20 cellular contexts compared by ENCODE assay signal in genomic region chr21:45100866-45101265, GRCh38. TPM values are rescaled to one million over a fixed set of nuclear protein-coding genes. Genes with fewer than 3 reads are reported as not detected.
DNase-seq lines count a peak whose midpoint lies in the region; FAIRE-seq and TF ChIP-seq lines count a peak whose summit lies in the region.
"Had no signal": no experiment of that assay in that cellular context is flagged by ENCODE, and none has a peak within 500 bp of the region (broad histone marks: within the 10 kb centered on the region; RNA-seq: fewer than 3 reads in every experiment).

No MANE protein-coding gene starts in this region.

- TF ChIP-seq CTCF in A673 (conservative IDR thresholded peaks at IDR 0.05; ENCODE audit: low read depth, low read length) (no peak), kidney (IDR thresholded peaks at IDR 0.05; ENCODE audit: borderline replicate concordance, extremely low read depth, insufficient read depth) (no peak), testis (IDR thresholded peaks at IDR 0.05) (no peak), right atrium auricular region (IDR thresholded peaks at IDR 0.05) (no peak), WERI-Rb-1 (IDR thresholded peaks at IDR 0.05; ENCODE audit: low read depth, low read length) (no peak)

- peaks cover 40% of the 10 kb centered on the region for H3K4me1 Mint-ChIP-seq in activated CD4-positive, alpha-beta memory T cell treated with anti-CD3 and anti-CD28 coated beads, Interleukin-2, amount 10 ng/mL, durations not matched to agents 7 days and 5 days

- POLR2A ChIA-PET in A673 (lab: Charles Lee; ENCODE audit: low non-redundant PET): no interaction called here
- POLR2A ChIA-PET in activated CD4-positive, alpha-beta memory T cell treated with anti-CD3 and anti-CD28 coated beads, Interleukin-2, amount 10 ng/mL, durations not matched to agents 7 days and 5 days (lab: Charles Lee): no interaction called here

- intact Hi-C loops in A673 (cut with micrococcal nuclease; ENCODE audit: unreplicated experiment): no loop called here
- intact Hi-C loops in kidney (cut with DNase I): no loop called here
- intact Hi-C loops in testis (cut with DNase I; ENCODE audit: low total_unique reads): no loop called here

- H3K27ac ChIP-seq in A673 (ENCODE audit: low read depth, low read length, poor library complexity, severe bottlenecking): peak overlapping the region; percentile 64
- peak overlapping the region; percentile 100 for H3K27ac ChIP-seq in SK-N-MC
- no peak overlapping the region for H3K27ac ChIP-seq in kidney (ENCODE audit: low read depth in 2 of 2, low read length in 2 of 2)
- no peak overlapping the region for H3K27ac ChIP-seq in testis
- no peak overlapping the region for H3K27ac ChIP-seq in right atrium auricular region
- H3K27ac ChIP-seq in WERI-Rb-1: no peak overlapping the region
- H3K27ac ChIP-seq: BLaER1 treated with 17β-estradiol and CSF1 and Interleukin-3, amounts not matched to agents 10 nM and 100 nM had no signal

- FAIRE-seq in kidney (lab: Jason Lieb, UNC): no peak
- FAIRE-seq: GM12878, H1, HepG2 had no signal

- H3K27me3 ChIP-seq in A673 (replicated peaks; ENCODE audit: insufficient read depth, low read depth, low read length, poor library complexity) (no peaks in the 10 kb centered on the region), testis (no peaks in the 10 kb centered on the region), right atrium auricular region (no peaks in the 10 kb centered on the region), WERI-Rb-1 (ENCODE audit: insufficient read depth, low read depth, severe bottlenecking) (no peaks in the 10 kb centered on the region)

- H3K9me3 Mint-ChIP-seq in activated CD4-positive, alpha-beta memory T cell treated with anti-CD3 and anti-CD28 coated beads, Interleukin-2, amount 10 ng/mL, durations not matched to agents 7 days and 5 days: no peaks in the 10 kb centered on the region
- H3K9me3 Mint-ChIP-seq: CD8-positive, alpha-beta T cell; H9 had no signal

- H3K9me3 ChIP-seq in A673 (ENCODE audit: low read depth, low read length, poor library complexity, severe bottlenecking): no peaks in the 10 kb centered on the region
- H3K9me3 ChIP-seq in SK-N-MC (ENCODE audit: low read depth, low read length): no peaks in the 10 kb centered on the region
- no peaks in the 10 kb centered on the region for H3K9me3 ChIP-seq in kidney (ENCODE audit: control insufficient read depth in 1 of 2, low read length in 2 of 2)
- H3K9me3 ChIP-seq in testis: no peaks in the 10 kb centered on the region
- H3K9me3 ChIP-seq in right atrium auricular region: no peaks in the 10 kb centered on the region
- no peaks in the 10 kb centered on the region for H3K9me3 ChIP-seq in WERI-Rb-1 (ENCODE audit: severe bottlenecking)
- H3K9me3 ChIP-seq: BLaER1 treated with 17β-estradiol and CSF1 and Interleukin-3, amounts not matched to agents 10 nM and 100 nM had no signal

- H3K4me3 Mint-ChIP-seq in activated CD4-positive, alpha-beta memory T cell treated with anti-CD3 and anti-CD28 coated beads, Interleukin-2, amount 10 ng/mL, durations not matched to agents 7 days and 5 days: no peak overlapping the region
- H3K4me3 Mint-ChIP-seq: B cell; CD8-positive, alpha-beta T cell; H9 had no signal

- H3K9ac ChIP-seq in SK-N-MC (ENCODE audit: insufficient read length) (peak overlapping the region; percentile 63), kidney (ENCODE audit: low read length in 2 of 2) (no peak overlapping the region)
- H3K9ac ChIP-seq: BLaER1 treated with 17β-estradiol and CSF1 and Interleukin-3, amounts not matched to agents 10 nM and 100 nM had no signal

- TF ChIP-seq POLR2A in testis (IDR thresholded peaks at IDR 0.05): no peak

- H3K4me1 ChIP-seq in A673 (ENCODE audit: insufficient read depth, low read length, poor library complexity, severe bottlenecking) (peaks cover 57% of the 10 kb centered on the region), kidney (ENCODE audit: control insufficient read depth in 1 of 2, insufficient read depth in 1 of 2, low read depth in 1 of 2, low read length in 2 of 2) (peaks cover 7 to 20% of the 10 kb centered on the region in 2 donors), testis (peaks cover 6% of the 10 kb centered on the region), right atrium auricular region (peaks cover 0 to 94% of the 10 kb centered on the region in 2 donors)

- WGBS in testis, 2 donors: 85% methylated on average over 36 of the region's 40 CpGs; no CpG with 5 or more reads in 1 of the 2 donors

- H3K36me3 Mint-ChIP-seq in activated CD4-positive, alpha-beta memory T cell treated with anti-CD3 and anti-CD28 coated beads, Interleukin-2, amount 10 ng/mL, durations not matched to agents 7 days and 5 days (ENCODE audit: low read depth): peaks cover 9% of the 10 kb centered on the region

- H3K36me3 ChIP-seq in A673 (ENCODE audit: insufficient read depth, low read length, poor library complexity, severe bottlenecking) (no peaks in the 10 kb centered on the region), SK-N-MC (ENCODE audit: insufficient read depth, low read length) (no peaks in the 10 kb centered on the region), kidney (ENCODE audit: control insufficient read depth in 1 of 2, insufficient read depth in 2 of 2, low read length in 2 of 2) (no peaks in the 10 kb centered on the region), testis (ENCODE audit: low read depth, missing control alignments) (no peaks in the 10 kb centered on the region), right atrium auricular region (no peaks in the 10 kb centered on the region), WERI-Rb-1 (no peaks in the 10 kb centered on the region)

- H3K4me3 ChIP-seq in A673 (ENCODE audit: low read depth, low read length, poor library complexity, severe bottlenecking) (no peak overlapping the region), SK-N-MC (no peak overlapping the region), kidney (ENCODE audit: low read length in 2 of 2) (no peak overlapping the region), testis (peak overlapping the region; percentile 9 to 45), right atrium auricular region (no peak overlapping the region), WERI-Rb-1 (ENCODE audit: low read depth, low read length) (no peak overlapping the region)
- H3K4me3 ChIP-seq: BLaER1 treated with 17β-estradiol and CSF1 and Interleukin-3, amounts not matched to agents 10 nM and 100 nM; GM12878 had no signal

- DNase-seq in A673 (ENCODE audit: low spot score): no peak
- no peak for DNase-seq in SK-N-MC (ENCODE audit: low read depth, low spot score)
- DNase-seq in kidney: peak; percentile 72
- DNase-seq in testis: no peak
- DNase-seq in activated CD4-positive, alpha-beta memory T cell treated with anti-CD3 and anti-CD28 coated beads, Interleukin-2, amount 10 ng/mL, durations not matched to agents 7 days and 5 days: no peak
- no peak for DNase-seq in right atrium auricular region (ENCODE audit: low spot score)
- no peak for DNase-seq in WERI-Rb-1
- DNase-seq: 8988T; CD8-positive, alpha-beta T cell; COR-L47; DMS 273 treated with DMSO at 0.1 percent for 48 hours; DMS53; DND-41; EL; H9 had no signal

- BruUV-seq in A673 (replicated peaks; lab: Mats Ljungman, UMichigan): no TSS peak

- CTCF ChIA-PET in A673 (lab: Charles Lee): interaction anchor here (0.5 kb wide), 1 partner anchor 455 kb away, joined by 4 read pairs; the partner anchor contains the start of gene KRTAP10-11
- CTCF ChIA-PET in activated CD4-positive, alpha-beta memory T cell treated with anti-CD3 and anti-CD28 coated beads, Interleukin-2, amount 10 ng/mL, durations not matched to agents 7 days and 5 days (lab: Charles Lee): no interaction called here

- no peaks in the 10 kb centered on the region for H3K27me3 Mint-ChIP-seq in activated CD4-positive, alpha-beta memory T cell treated with anti-CD3 and anti-CD28 coated beads, Interleukin-2, amount 10 ng/mL, durations not matched to agents 7 days and 5 days
- H3K27me3 Mint-ChIP-seq: B cell had no signal

- no peak overlapping the region for H3K27ac Mint-ChIP-seq in activated CD4-positive, alpha-beta memory T cell treated with anti-CD3 and anti-CD28 coated beads, Interleukin-2, amount 10 ng/mL, durations not matched to agents 7 days and 5 days
- H3K27ac Mint-ChIP-seq: B cell; CD8-positive, alpha-beta T cell; H9 had no signal

RNA-seq across cellular contexts. Expression of gene ADARB1, which starts 26.5 kb away (rescaled TPM):
- 22.6 and 31.9 TPM in 2 replicates for total RNA-seq in A673 (2021)
- 34.9 TPM for total RNA-seq in kidney
- 6.7 TPM for polyA plus RNA-seq in kidney (ENCODE audit: insufficient read depth, low read depth, low replicate concordance)
- 10 to 100 TPM; 17.6 TPM for total RNA-seq in testis
- 23.0 TPM for polyA plus RNA-seq in testis (ENCODE audit: insufficient read depth, low read depth, low replicate concordance)
- 10 to 100 TPM; 59.1 to 59.6 TPM for total RNA-seq in activated CD4-positive, alpha-beta memory T cell treated with anti-CD3 and anti-CD28 coated beads, Interleukin-2, amount 10 ng/mL, durations not matched to agents 7 days and 5 days
- total RNA-seq in right atrium auricular region: 10 to 100 TPM in 1 of 2 donors, 1 to 10 TPM in 1; 7.5 to 10.5 TPM

Comparison
In these comparisons a context has a peak if more than half of its experiments do, and no peak if none do; other contexts are left out.
1. H3K27ac ChIP-seq: peak in A673 (single experiment) and SK-N-MC (single experiment); none in kidney (0 of 2), testis (0 of 2), right atrium auricular region (0 of 2) and WERI-Rb-1 (single experiment).
2. H3K4me3 ChIP-seq: peak in testis (2 of 2); none in A673 (single experiment), SK-N-MC (single experiment), kidney (0 of 2), right atrium auricular region (0 of 2) and WERI-Rb-1 (single experiment).